ENCODE assay signal across 8 cellular contexts in genomic region chr10:22253578-22253882, GRCh38. TPM values are rescaled to one million over a fixed set of nuclear protein-coding genes. Genes with fewer than 3 reads are reported as not detected.
A peak's percentile ranks its signal among the peaks of the same experiment; 100 is the strongest.
DNase-seq lines count a peak whose midpoint lies in the region; ATAC-seq and TF ChIP-seq lines count a peak whose summit lies in the region.

No MANE protein-coding gene starts in this region.

- no peak overlapping the region for H3K9ac ChIP-seq in SK-N-SH
- peak overlapping the region; percentile 68 to 97 for H3K9ac ChIP-seq in duodenal mucosa (ENCODE audit: low read depth in 1 of 2, low read length in 2 of 2)
- H3K9ac ChIP-seq in mesendoderm (ENCODE audit: low read length): peak overlapping the region; percentile 14

- DNase-seq in SK-N-SH (peak; percentile 17), mesendoderm (peak; percentile 60), superior temporal gyrus (ENCODE audit: extremely low spot score) (peak; percentile 19), HuH-7 (ENCODE audit: low spot score) (no peak), SJCRH30 (no peak)

- H3K79me2 ChIP-seq in SK-N-SH (ENCODE audit: insufficient read depth): no peaks in the 10 kb centered on the region
- H3K79me2 ChIP-seq in mesendoderm (ENCODE audit: control insufficient read depth, insufficient read depth, low read length): no peaks in the 10 kb centered on the region

- no peak overlapping the region for H3K4ac ChIP-seq in mesendoderm (ENCODE audit: low read depth, low read length)

- H3K9me2 ChIP-seq in SK-N-SH: no peaks in the 10 kb centered on the region

- no peaks in the 10 kb centered on the region for H4K20me1 ChIP-seq in SK-N-SH (ENCODE audit: insufficient read depth)

- H2AK5ac ChIP-seq in mesendoderm (ENCODE audit: low read length): no peak overlapping the region

- H3K4me2 ChIP-seq in SK-N-SH (no peak overlapping the region), mesendoderm (ENCODE audit: low read length) (peak overlapping the region; percentile 83)

- H3K36me3 ChIP-seq in SK-N-SH (replicated peaks in 1 of 2; ENCODE audit: control insufficient read depth in 1 of 2, insufficient read depth in 2 of 2, low read length in 1 of 2): no peaks in the 10 kb centered on the region
- H3K36me3 ChIP-seq in duodenal mucosa (ENCODE audit: control insufficient read depth in 1 of 2, insufficient read depth in 2 of 2, low read length in 2 of 2): no peaks in the 10 kb centered on the region
- no peaks in the 10 kb centered on the region for H3K36me3 ChIP-seq in mesendoderm (ENCODE audit: control insufficient read depth, insufficient read depth, low read length)
- no peaks in the 10 kb centered on the region for H3K36me3 ChIP-seq in SJCRH30

- no peak overlapping the region for H2BK120ac ChIP-seq in mesendoderm (ENCODE audit: low read depth, low read length)

- H2BK15ac ChIP-seq in mesendoderm (replicated peaks; ENCODE audit: low read depth): no peak overlapping the region

- no peak overlapping the region for H3K4me3 ChIP-seq in SK-N-SH (ENCODE audit: low read depth in 2 of 2, low read length in 1 of 2)
- peak overlapping the region; percentile 84 to 91 for H3K4me3 ChIP-seq in duodenal mucosa (ENCODE audit: low read depth in 1 of 2, low read length in 2 of 2)
- H3K4me3 ChIP-seq in mesendoderm (ENCODE audit: low read length): no peak overlapping the region
- H3K4me3 ChIP-seq in SJCRH30: no peak overlapping the region

- TF ChIP-seq RAD21 in SK-N-SH (IDR thresholded peaks at IDR 0.05; ENCODE audit: low read length): no peak

- no peaks in the 10 kb centered on the region for H3K79me1 ChIP-seq in mesendoderm (ENCODE audit: low read length)

- H4K8ac ChIP-seq in mesendoderm (ENCODE audit: low read depth, low read length): no peak overlapping the region

- no peak for TF ChIP-seq EP300 in SK-N-SH (IDR thresholded peaks at IDR 0.05; ENCODE audit: borderline replicate concordance in 1 of 2, low read depth in 1 of 2, low read length in 1 of 2)

- WGBS in SK-N-SH (ENCODE audit: low lambda C conversion rate): 96% methylated on average over 24 of the region's 24 CpGs
- no CpG with 5 or more reads among the region's 24 CpGs for WGBS in mesendoderm (ENCODE audit: extremely low coverage, insufficient coverage, low lambda C conversion rate)

- H3K27me3 ChIP-seq in SK-N-SH (ENCODE audit: insufficient read depth): 0 out of 2 replicates have a peak, but pooled peaks cover 5% of the 10 kb centered on the region
- H3K27me3 ChIP-seq in duodenal mucosa (ENCODE audit: control insufficient read depth in 1 of 2, insufficient read depth in 2 of 2, low read length in 2 of 2): peaks cover 0 to 27% of the 10 kb centered on the region in 2 donors
- peaks cover 14% of the 10 kb centered on the region for H3K27me3 ChIP-seq in mesendoderm (ENCODE audit: insufficient read depth, low read length, poor library complexity)
- H3K27me3 ChIP-seq in SJCRH30: no peaks in the 10 kb centered on the region

- H4K5ac ChIP-seq in mesendoderm (ENCODE audit: low read length): no peak overlapping the region

- POLR2A ChIA-PET in SK-N-SH (lab: Yijun Ruan, JAX): no interaction called here

- H3K4me1 ChIP-seq in SK-N-SH (ENCODE audit: control insufficient read depth in 1 of 2, insufficient read depth in 2 of 2, low read depth in 1 of 2, low read length in 1 of 2) (no peaks in the 10 kb centered on the region; a peak in 1 of 4 replicates), duodenal mucosa (ENCODE audit: control insufficient read depth in 1 of 2, insufficient read depth in 2 of 2, low read length in 2 of 2) (peaks cover 0 to 3% of the 10 kb centered on the region in 2 donors), mesendoderm (ENCODE audit: control insufficient read depth, low read depth, low read length) (no peaks in the 10 kb centered on the region), SJCRH30 (no peaks in the 10 kb centered on the region)

- H3F3A ChIP-seq in SK-N-SH (replicated peaks; ENCODE audit: insufficient read depth): no peaks in the 10 kb centered on the region

- H3K9me3 ChIP-seq in SK-N-SH (no peaks in the 10 kb centered on the region), duodenal mucosa (ENCODE audit: control insufficient read depth in 1 of 2, low read length in 2 of 2) (no peaks in the 10 kb centered on the region), SJCRH30 (replicated peaks) (no peaks in the 10 kb centered on the region)

- H3K56ac ChIP-seq in mesendoderm (ENCODE audit: low read length): peak overlapping the region; percentile 57

- H3K18ac ChIP-seq in mesendoderm (ENCODE audit: low read length): no peak overlapping the region

- H2BK5ac ChIP-seq in mesendoderm (ENCODE audit: low read length): no peak overlapping the region

- TF ChIP-seq CTCF in SK-N-SH (IDR thresholded peaks at IDR 0.05): no peak

- no peak overlapping the region for H3K23ac ChIP-seq in mesendoderm (ENCODE audit: low read length)

- CTCF ChIA-PET in SK-N-SH (lab: Yijun Ruan, JAX): no interaction called here

- H2AFZ ChIP-seq in SK-N-SH (ENCODE audit: low read depth): no peak overlapping the region

- ATAC-seq in SK-N-SH treated with all-trans-retinoic acid at 6 μM for 48 hours (no peak), GM19328 (IDR thresholded peaks at IDR 0.05; ENCODE audit: unreplicated experiment) (no peak)

- H3K27ac ChIP-seq in SK-N-SH (ENCODE audit: low read depth in 2 of 2, low read length in 1 of 2) (no peak overlapping the region), duodenal mucosa (ENCODE audit: low read depth, low read length) (peak overlapping the region; percentile 96), mesendoderm (ENCODE audit: low read depth, low read length) (no peak overlapping the region), SJCRH30 (no peak overlapping the region)

TF ChIP-seq in SK-N-SH, 30 proteins besides CTCF, POLR2A, EP300 and RAD21 (continues in another document):
- TF ChIP-seq MAX (IDR thresholded peaks at IDR 0.05; ENCODE audit: low read depth): no peak
- no peak for TF ChIP-seq RXRA (IDR thresholded peaks at IDR 0.05; ENCODE audit: borderline replicate concordance, low read depth)
- TF ChIP-seq TCF12 (IDR thresholded peaks at IDR 0.05): no peak
- no peak for TF ChIP-seq FOSL2 (IDR thresholded peaks at IDR 0.05; ENCODE audit: borderline replicate concordance, low read depth)
- TF ChIP-seq, protein P1, sequence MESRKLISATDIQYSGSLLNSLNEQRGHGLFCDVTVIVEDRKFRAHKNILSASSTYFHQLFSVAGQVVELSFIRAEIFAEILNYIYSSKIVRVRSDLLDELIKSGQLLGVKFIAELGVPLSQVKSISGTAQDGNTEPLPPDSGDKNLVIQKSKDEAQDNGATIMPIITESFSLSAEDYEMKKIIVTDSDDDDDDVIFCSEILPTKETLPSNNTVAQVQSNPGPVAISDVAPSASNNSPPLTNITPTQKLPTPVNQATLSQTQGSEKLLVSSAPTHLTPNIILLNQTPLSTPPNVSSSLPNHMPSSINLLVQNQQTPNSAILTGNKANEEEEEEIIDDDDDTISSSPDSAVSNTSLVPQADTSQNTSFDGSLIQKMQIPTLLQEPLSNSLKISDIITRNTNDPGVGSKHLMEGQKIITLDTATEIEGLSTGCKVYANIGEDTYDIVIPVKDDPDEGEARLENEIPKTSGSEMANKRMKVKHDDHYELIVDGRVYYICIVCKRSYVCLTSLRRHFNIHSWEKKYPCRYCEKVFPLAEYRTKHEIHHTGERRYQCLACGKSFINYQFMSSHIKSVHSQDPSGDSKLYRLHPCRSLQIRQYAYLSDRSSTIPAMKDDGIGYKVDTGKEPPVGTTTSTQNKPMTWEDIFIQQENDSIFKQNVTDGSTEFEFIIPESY (IDR thresholded peaks at IDR 0.05; ENCODE audit: borderline replicate concordance, low read depth): no peak
- TF ChIP-seq FOXJ3 (CRISPR knock-in tag; IDR thresholded peaks at IDR 0.05): no peak

TF ChIP-seq in SK-N-SH treated with all-trans-retinoic acid at 6 μM for 48 hours, 23 proteins besides CTCF, POLR2A, EP300 and RAD21:
- TF ChIP-seq, protein P2, sequence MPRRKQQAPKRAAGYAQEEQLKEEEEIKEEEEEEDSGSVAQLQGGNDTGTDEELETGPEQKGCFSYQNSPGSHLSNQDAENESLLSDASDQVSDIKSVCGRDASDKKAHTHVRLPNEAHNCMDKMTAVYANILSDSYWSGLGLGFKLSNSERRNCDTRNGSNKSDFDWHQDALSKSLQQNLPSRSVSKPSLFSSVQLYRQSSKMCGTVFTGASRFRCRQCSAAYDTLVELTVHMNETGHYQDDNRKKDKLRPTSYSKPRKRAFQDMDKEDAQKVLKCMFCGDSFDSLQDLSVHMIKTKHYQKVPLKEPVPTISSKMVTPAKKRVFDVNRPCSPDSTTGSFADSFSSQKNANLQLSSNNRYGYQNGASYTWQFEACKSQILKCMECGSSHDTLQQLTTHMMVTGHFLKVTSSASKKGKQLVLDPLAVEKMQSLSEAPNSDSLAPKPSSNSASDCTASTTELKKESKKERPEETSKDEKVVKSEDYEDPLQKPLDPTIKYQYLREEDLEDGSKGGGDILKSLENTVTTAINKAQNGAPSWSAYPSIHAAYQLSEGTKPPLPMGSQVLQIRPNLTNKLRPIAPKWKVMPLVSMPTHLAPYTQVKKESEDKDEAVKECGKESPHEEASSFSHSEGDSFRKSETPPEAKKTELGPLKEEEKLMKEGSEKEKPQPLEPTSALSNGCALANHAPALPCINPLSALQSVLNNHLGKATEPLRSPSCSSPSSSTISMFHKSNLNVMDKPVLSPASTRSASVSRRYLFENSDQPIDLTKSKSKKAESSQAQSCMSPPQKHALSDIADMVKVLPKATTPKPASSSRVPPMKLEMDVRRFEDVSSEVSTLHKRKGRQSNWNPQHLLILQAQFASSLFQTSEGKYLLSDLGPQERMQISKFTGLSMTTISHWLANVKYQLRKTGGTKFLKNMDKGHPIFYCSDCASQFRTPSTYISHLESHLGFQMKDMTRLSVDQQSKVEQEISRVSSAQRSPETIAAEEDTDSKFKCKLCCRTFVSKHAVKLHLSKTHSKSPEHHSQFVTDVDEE (CRISPR knock-in tag; IDR thresholded peaks at IDR 0.05): no peak
- no peak for TF ChIP-seq ZFP30 (CRISPR knock-in tag; IDR thresholded peaks at IDR 0.05)
- no peak for TF ChIP-seq SNAI2 (CRISPR knock-in tag; IDR thresholded peaks at IDR 0.05)
- no peak for TF ChIP-seq ZNF70 (CRISPR knock-in tag; IDR thresholded peaks at IDR 0.05)
- TF ChIP-seq GLIS3 (CRISPR knock-in tag; IDR thresholded peaks at IDR 0.05): no peak

RNA-seq across cellular contexts. Expression of gene EBLN1, which starts 35.7 kb away (rescaled TPM):
- polyA plus RNA-seq in SK-N-SH (2012; rRNA removed): not detected in 2 replicates
- polyA plus RNA-seq in SK-N-SH (2012; cell fraction: cytosol; rRNA removed): not detected in 2 replicates
- not detected in 2 replicates for polyA plus RNA-seq in SK-N-SH (2012; cell fraction: nucleus; rRNA removed)
- 0.03 TPM for polyA plus RNA-seq in mesendoderm (2013, experiment 1 of 2)
- not detected for polyA plus RNA-seq in mesendoderm (2013, experiment 2 of 2)
- not detected in 2 replicates for total RNA-seq in SJCRH30 (2014; rRNA removed; shearing (Covaris generic))

Comparison
In these comparisons a context has a peak if more than half of its experiments do, and no peak if none do; other contexts are left out.
1. DNase-seq: peak in SK-N-SH (single experiment), mesendoderm (single experiment) and superior temporal gyrus (single experiment); none in HuH-7 (single experiment) and SJCRH30 (0 of 2).
2. H3K4me3 ChIP-seq: peak in duodenal mucosa (2 of 2); none in SK-N-SH (0 of 2), mesendoderm (single experiment) and SJCRH30 (single experiment).